Comparison of ENCODE assay signal across 25 cellular contexts in the genomic region with DNA sequence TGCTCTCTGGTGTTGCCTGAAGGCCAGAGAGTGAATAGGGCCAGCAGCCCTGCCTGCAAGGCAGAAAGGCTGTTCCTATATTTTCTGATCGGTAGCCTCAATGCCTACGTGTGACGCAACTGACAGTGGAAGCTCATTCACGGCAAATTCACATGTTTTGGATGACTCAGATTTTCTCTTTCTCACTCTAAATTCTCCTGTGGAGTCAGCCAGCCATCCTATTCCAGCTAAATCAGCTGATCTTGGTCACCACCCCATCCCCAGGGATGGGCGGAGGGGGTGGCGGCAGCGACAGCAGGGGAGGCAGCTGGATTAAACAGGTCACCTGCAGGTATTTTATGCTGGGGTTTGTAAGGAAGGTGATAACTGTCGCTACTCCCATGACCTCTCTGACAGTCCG.
"Had no signal": no experiment of that assay in that cellular context is flagged by ENCODE, and none has a peak within 500 bp of the region (broad histone marks: within the 10 kb centered on the region; RNA-seq: fewer than 3 reads in every experiment).

No MANE protein-coding gene starts in this region.

- DNase-seq: activated B cell treated with CpG ODN at 0.5 μM for 24 hours; activated CD4-positive, alpha-beta T cell treated with anti-CD3 and anti-CD28 coated beads for 48 hours; activated CD4-positive, alpha-beta T cell treated with anti-CD3 and anti-CD28 coated beads, Interleukin-2, amount 50 U/mL, for 1 hour; activated CD4-positive, alpha-beta T cell treated with anti-CD3 and anti-CD28 coated beads, Interleukin-2, amount 50 U/mL, for 48 hours; activated CD8-positive, alpha-beta memory T cell treated with anti-CD3 and anti-CD28 coated beads for 24 hours; activated CD8-positive, alpha-beta T cell treated with anti-CD3 and anti-CD28 coated beads for 36 hours; activated effector memory CD4-positive, alpha-beta T cell treated with Interleukin-2 at 50 U/mL for 16 hours; activated gamma-delta T cell treated with Interleukin-2 at 50 U/mL for 16 hours; activated naive CD4-positive, alpha-beta T cell treated with anti-CD3 and anti-CD28 coated beads, Interleukin-2, amount 50 U/mL, for 16 hours; activated naive CD4-positive, alpha-beta T cell treated with Interleukin-2 at 50 U/mL for 16 hours; activated T-cell treated with anti-CD3 and anti-CD28 coated beads, Interleukin-2, amount 50 U/mL, for 4 hours; amniotic stem cell; brain microvascular endothelial cell; effector memory CD4-positive, alpha-beta T cell; erythroblast; foreskin keratinocyte; gastrocnemius medialis; glutamatergic neuron; T-helper 1 cell; T-helper 17 cell; T1000; WERI-Rb-1 had no signal

- H3K27ac ChIP-seq: brain microvascular endothelial cell, esophagus muscularis mucosa, foreskin keratinocyte, gastrocnemius medialis, WERI-Rb-1 had no signal

- ATAC-seq: activated CD4-positive, CD25-positive, alpha-beta regulatory T cell treated with anti-CD3 and anti-CD28 coated beads, Interleukin-2, amount 50 U/mL, for 24 hours; activated CD8-positive, alpha-beta T cell treated with anti-CD3 and anti-CD28 coated beads for 36 hours; activated T-cell treated with anti-CD3 and anti-CD28 coated beads, Interleukin-2, amount 50 U/mL, for 4 hours; activated T-helper 17 cell treated with anti-CD3 and anti-CD28 coated beads, Interleukin-2, amount 50 U/mL, for 72 hours; foreskin keratinocyte; gastrocnemius medialis; T-helper 17 cell had no signal
